ENCODE assay signal across 8 cellular contexts in genomic region chr1:148951336-148952227, GRCh38.
A peak's percentile ranks its signal among the peaks of the same experiment; 100 is the strongest.
DNase-seq lines count a peak whose midpoint lies in the region; ATAC-seq and TF ChIP-seq lines count a peak whose summit lies in the region.
"Not testable (repeated sequence)": the region's sequence is repeated elsewhere in the genome, so short reads cannot be mapped to it uniquely, and the experiment has no call there.

No MANE protein-coding gene starts in this region.

- H3K27me3 ChIP-seq in GM06990 (replicated peaks; ENCODE audit: control insufficient read depth, insufficient read depth, low read length); heart left ventricle; ovary: not testable (repeated sequence)

- not testable (repeated sequence) for TF ChIP-seq EP300 in ovary (IDR thresholded peaks at IDR 0.05)

- 5 to 14% (median 7%) methylated on average over 10 to 33 of the region's 44 CpGs for WGBS in heart left ventricle, 4 donors
- 1 to 7% (median 4%) methylated on average over 13 to 25 of the region's 44 CpGs for WGBS in ovary, 3 donors

- ATAC-seq in HG02798 (IDR thresholded peaks at IDR 0.05; ENCODE audit: poor library complexity, unreplicated experiment): peak; percentile 82
- ATAC-seq in activated naive CD8-positive, alpha-beta T cell treated with anti-CD3 and anti-CD28 coated beads, Interleukin-2, amount 10 ng/mL, durations not matched to agents 7 days and 5 days (ENCODE audit: low read depth): peak; percentile 87
- peak; percentile 76 to 87 (median 82) for ATAC-seq in heart left ventricle

- TF ChIP-seq CTCF in GM06990 (IDR thresholded peaks at IDR 0.05; ENCODE audit: insufficient read depth, low read length, poor library complexity, severe bottlenecking); ovary (IDR thresholded peaks at IDR 0.05): not testable (repeated sequence)
- peak in 2 of 12 donors; percentile 8 to 14 for TF ChIP-seq CTCF in heart left ventricle (IDR thresholded peaks at IDR 0.05)

- DNase-seq in GM06990 (ENCODE audit: extremely low read depth, insufficient read length): peak; percentile 85
- DNase-seq in NCI-H128 (lab: John Stamatoyannopoulos, UW; ENCODE audit: unreplicated experiment): peak; percentile 78
- DNase-seq in T follicular helper cell (ENCODE audit: low read depth): peak; percentile 56
- DNase-seq in activated naive CD8-positive, alpha-beta T cell treated with anti-CD3 and anti-CD28 coated beads, Interleukin-2, amount 10 ng/mL, durations not matched to agents 7 days and 5 days: peak; percentile 73
- DNase-seq in heart left ventricle: peak; percentile 62 to 71 (median 68)
- DNase-seq in ovary: peak; percentile 55 to 73 (median 69)
- DNase-seq in superior temporal gyrus (ENCODE audit: extremely low spot score): peak; percentile 81

- H3K27ac ChIP-seq in heart left ventricle: peak overlapping the region in 11 of 12 donors; percentile 20 to 73 (median 61)
- H3K27ac ChIP-seq in ovary: peak overlapping the region; percentile 38 to 42

- peaks cover 0 to 23% (median 4%) of the 10 kb centered on the region in 12 donors for H3K4me1 ChIP-seq in heart left ventricle
- not testable (repeated sequence) for H3K4me1 ChIP-seq in ovary (ENCODE audit: insufficient read depth)

- intact Hi-C loops in heart left ventricle (cut with DNase I); ovary (cut with DNase I): not testable (repeated sequence)

- not testable (repeated sequence) for H3K9me3 Mint-ChIP-seq in activated naive CD8-positive, alpha-beta T cell treated with anti-CD3 and anti-CD28 coated beads, Interleukin-2, amount 10 ng/mL, durations not matched to agents 7 days and 5 days

- not testable (repeated sequence) for H3K36me3 Mint-ChIP-seq in activated naive CD8-positive, alpha-beta T cell treated with anti-CD3 and anti-CD28 coated beads, Interleukin-2, amount 10 ng/mL, durations not matched to agents 7 days and 5 days

- peak overlapping the region; percentile 86 for H3K4me3 Mint-ChIP-seq in activated naive CD8-positive, alpha-beta T cell treated with anti-CD3 and anti-CD28 coated beads, Interleukin-2, amount 10 ng/mL, durations not matched to agents 7 days and 5 days

- peak overlapping the region; percentile 63 for H3K27ac Mint-ChIP-seq in activated naive CD8-positive, alpha-beta T cell treated with anti-CD3 and anti-CD28 coated beads, Interleukin-2, amount 10 ng/mL, durations not matched to agents 7 days and 5 days

- H3K36me3 ChIP-seq in GM06990 (ENCODE audit: control insufficient read depth, insufficient read depth, low read length); heart left ventricle; ovary: not testable (repeated sequence)

- H3K4me3 ChIP-seq in GM06990 (replicated peaks; ENCODE audit: low read depth, low read length) (peak overlapping the region; percentile 64), heart left ventricle (peak overlapping the region; percentile 17 to 62 (median 54)), ovary (peak overlapping the region; percentile 54)

- not testable (repeated sequence) for H3K9me3 ChIP-seq in heart left ventricle, ovary

- POLR2A ChIA-PET in activated naive CD8-positive, alpha-beta T cell treated with anti-CD3 and anti-CD28 coated beads, Interleukin-2, amount 10 ng/mL, durations not matched to agents 7 days and 5 days (lab: Charles Lee): not testable (repeated sequence)

- not testable (repeated sequence) for H3K4me1 Mint-ChIP-seq in activated naive CD8-positive, alpha-beta T cell treated with anti-CD3 and anti-CD28 coated beads, Interleukin-2, amount 10 ng/mL, durations not matched to agents 7 days and 5 days

- TF ChIP-seq POLR2A in heart left ventricle (IDR thresholded peaks at IDR 0.05): peak in 1 of 2 donors; percentile 33
- not testable (repeated sequence) for TF ChIP-seq POLR2A in ovary (IDR thresholded peaks at IDR 0.05)

- H3K27me3 Mint-ChIP-seq in activated naive CD8-positive, alpha-beta T cell treated with anti-CD3 and anti-CD28 coated beads, Interleukin-2, amount 10 ng/mL, durations not matched to agents 7 days and 5 days: not testable (repeated sequence)

Comparison
In these comparisons a context has a peak if more than half of its experiments do, and no peak if none do; other contexts are left out.
1. Peak in every context shown above with its lines: DNase-seq, ATAC-seq, H3K4me3 ChIP-seq and H3K27ac ChIP-seq.